Comparison of ENCODE assay signal across 27 cellular contexts in genomic region chr1:94042388-94042787, GRCh38.
"Had no signal": no experiment of that assay in that cellular context is flagged by ENCODE, and none has a peak within 500 bp of the region (broad histone marks: within the 10 kb centered on the region; RNA-seq: fewer than 3 reads in every experiment).

No MANE protein-coding gene starts in this region.

- H3K27ac ChIP-seq: epithelial cell of prostate, neural progenitor cell, psoas muscle, skin epidermis, thoracic aorta had no signal

- H3K9me3 ChIP-seq: psoas muscle, spleen, thoracic aorta, tibial nerve, vagina had no signal

- H3K36me3 ChIP-seq: neural progenitor cell, spleen, thoracic aorta, tibial nerve, vagina had no signal

- H3K4me3 Mint-ChIP-seq: immature natural killer cell; naive thymus-derived CD4-positive, alpha-beta T cell; nephron; neural progenitor cell; stimulated activated memory B cell treated with anti-CD40 and anti-IgM and Interleukin-4, amounts not matched to agents 10 μg/mL and 1 μg/mL and 100 μg/mL, for 72 hours had no signal

- H3K4me2 ChIP-seq: neural progenitor cell had no signal

- H3K4me3 ChIP-seq: dorsolateral prefrontal cortex, neural progenitor cell, psoas muscle, skin epidermis, spleen, thoracic aorta, tibial nerve, vagina had no signal

- H2AFZ ChIP-seq: neural progenitor cell had no signal

- H3K27ac Mint-ChIP-seq: immature natural killer cell; naive thymus-derived CD4-positive, alpha-beta T cell; neural progenitor cell; stimulated activated memory B cell treated with anti-CD40 and anti-IgM and Interleukin-4, amounts not matched to agents 10 μg/mL and 1 μg/mL and 100 μg/mL, for 72 hours had no signal

- H3K36me3 Mint-ChIP-seq: immature natural killer cell; naive thymus-derived CD4-positive, alpha-beta T cell; neural progenitor cell; stimulated activated memory B cell treated with anti-CD40 and anti-IgM and Interleukin-4, amounts not matched to agents 10 μg/mL and 1 μg/mL and 100 μg/mL, for 72 hours had no signal

- H3K9me3 Mint-ChIP-seq: immature natural killer cell; naive thymus-derived CD4-positive, alpha-beta T cell; nephron; neural progenitor cell; stimulated activated memory B cell treated with anti-CD40 and anti-IgM and Interleukin-4, amounts not matched to agents 10 μg/mL and 1 μg/mL and 100 μg/mL, for 72 hours had no signal

- DNase-seq: dorsolateral prefrontal cortex; effector CD4-positive, alpha-beta T cell; foreskin melanocyte; hypothalamus; immature natural killer cell; islet precursor cell; kidney glomerular epithelial cell; left colon; left ventricle myocardium superior; mesendoderm; midbrain; naive thymus-derived CD4-positive, alpha-beta T cell; nucleus accumbens; psoas muscle; right cardiac atrium; spleen; stimulated activated CD4-positive, alpha-beta T cell treated with anti-CD3 and anti-CD28 coated beads, Interleukin-4, amount 100 ng/mL, for 4 hours; stimulated activated naive CD8-positive, alpha-beta T cell treated with anti-CD3 and anti-CD28 coated beads, Interleukin-15, Interleukin-2, amounts not matched to agents 100 U/mL and 50 U/mL, for 24 hours had no signal

- H3K9ac ChIP-seq: neural progenitor cell had no signal

- H3K27me3 ChIP-seq: neural progenitor cell, tibial nerve, vagina had no signal

- ATAC-seq: esophagus mucosa; left colon; left ventricle myocardium superior; naive thymus-derived CD4-positive, alpha-beta T cell; psoas muscle; right cardiac atrium; stimulated activated memory B cell treated with anti-CD40 and anti-IgM and Interleukin-4, amounts not matched to agents 10 μg/mL and 1 μg/mL and 100 μg/mL, for 72 hours; stimulated activated naive CD8-positive, alpha-beta T cell treated with anti-CD3 and anti-CD28 coated beads, Interleukin-15, Interleukin-2, amounts not matched to agents 100 U/mL and 50 U/mL, for 24 hours had no signal
